ENCODE assay signal across 8 cellular contexts in the genomic region with DNA sequence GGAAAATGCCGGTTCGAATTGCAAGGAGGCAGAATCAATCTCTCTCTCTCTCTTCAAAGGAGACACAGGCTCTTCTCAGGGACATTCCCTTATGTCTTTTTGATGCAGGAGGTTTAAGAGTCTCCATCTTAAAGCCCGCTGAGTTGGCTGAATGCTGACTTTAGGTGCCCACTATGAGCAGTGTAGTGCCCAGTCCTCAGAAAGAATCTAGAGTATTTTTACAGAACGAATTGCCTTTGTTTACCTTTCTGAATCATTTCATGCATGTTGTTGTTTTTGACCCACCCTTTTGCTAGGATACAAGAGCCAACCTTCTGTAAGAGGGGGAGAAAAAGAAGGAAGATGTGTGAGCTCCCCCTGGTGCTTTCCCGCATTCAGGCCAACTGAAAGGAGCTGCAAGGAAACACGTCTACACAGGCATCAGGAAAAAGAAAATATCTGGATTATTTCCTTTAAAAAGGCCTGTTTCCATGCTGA.
DNase-seq lines count a peak whose midpoint lies in the region; ATAC-seq and TF ChIP-seq lines count a peak whose summit lies in the region.

No MANE protein-coding gene starts in this region.

- CTCF ChIA-PET in CD4-positive, alpha-beta T cell (lab: Charles Lee) = no interaction called here

- H3K27ac ChIP-seq in HUES6 (ENCODE audit: low read depth, low read length) (no peak overlapping the region; the same call in 1 of the 2 replicates), RWPE2 (ENCODE audit: poor library complexity, severe bottlenecking) (no peak overlapping the region), osteoblast (ENCODE audit: low read depth, low read length) (no peak overlapping the region)
- no peak overlapping the region for H3K27ac ChIP-seq in CD4-positive, alpha-beta T cell (ENCODE audit: low read depth, low read length)

- peaks cover 20% of the 10 kb centered on the region for H3K4me1 Mint-ChIP-seq in CD4-positive, alpha-beta T cell (ENCODE audit: low read depth)

- peak; percentile 84 for DNase-seq in AG10803 (ENCODE audit: low read depth)
- DNase-seq in RWPE2 (ENCODE audit: low spot score) = no peak
- peak; percentile 25 for DNase-seq in foreskin melanocyte
- peak; percentile 90 for DNase-seq in osteoblast (ENCODE audit: insufficient read length, low spot score, missing footprints)
- DNase-seq in CD4-positive, alpha-beta T cell = no peak
- no peak for DNase-seq in stimulated activated CD4-positive, alpha-beta T cell treated with anti-CD3 and anti-CD28 coated beads, Interleukin-1b, Interleukin-23, amount 100 ng/mL, for 48 hours

- H3K36me3 ChIP-seq in HUES6 (ENCODE audit: control insufficient read depth, insufficient read depth, low read length) (no peaks in the 10 kb centered on the region), RWPE2 (ENCODE audit: low read depth) (no peaks in the 10 kb centered on the region), osteoblast (ENCODE audit: insufficient read depth, low read length) (no peaks in the 10 kb centered on the region)

- H3K27me3 Mint-ChIP-seq in CD4-positive, alpha-beta T cell = peaks cover 57% of the 10 kb centered on the region

- H3K9me3 ChIP-seq in HUES6 (ENCODE audit: control insufficient read depth, insufficient read depth, low read depth, low read length) (no peaks in the 10 kb centered on the region), RWPE2 (ENCODE audit: severe bottlenecking) (no peaks in the 10 kb centered on the region), osteoblast (ENCODE audit: low read depth, low read length) (no peaks in the 10 kb centered on the region)
- H3K9me3 ChIP-seq in CD4-positive, alpha-beta T cell (ENCODE audit: control insufficient read depth, low read length) = no peaks in the 10 kb centered on the region

- H3K4me1 ChIP-seq in HUES6 (ENCODE audit: control insufficient read depth, insufficient read depth, low read length) = peaks cover 34% of the 10 kb centered on the region
- H3K4me1 ChIP-seq in RWPE2 (ENCODE audit: insufficient read depth, poor library complexity, severe bottlenecking) = no peaks in the 10 kb centered on the region
- H3K4me1 ChIP-seq in osteoblast (ENCODE audit: insufficient read depth, low read length) = peaks cover 7% of the 10 kb centered on the region

- peak overlapping the region; percentile 36 for H3K9ac ChIP-seq in HUES6 (ENCODE audit: low read length)

- no peak; the same call in 2 of the 3 replicates for ATAC-seq in RWPE2 (ENCODE audit: low read depth)
- ATAC-seq in CD4-positive, alpha-beta T cell (ENCODE audit: poor library complexity) = no peak
- no peak for ATAC-seq in GM21619 (IDR thresholded peaks at IDR 0.05; ENCODE audit: unreplicated experiment)

- no peak overlapping the region for H3K4me3 Mint-ChIP-seq in CD4-positive, alpha-beta T cell

- H3K9me3 Mint-ChIP-seq in CD4-positive, alpha-beta T cell = no peaks in the 10 kb centered on the region

- no peaks in the 10 kb centered on the region for H3K36me3 Mint-ChIP-seq in CD4-positive, alpha-beta T cell (ENCODE audit: low read depth)

- H3K79me2 ChIP-seq in osteoblast (ENCODE audit: insufficient read depth, low read length) = no peaks in the 10 kb centered on the region

- TF ChIP-seq CTCF in AG10803 (conservative IDR thresholded peaks at IDR 0.05; ENCODE audit: low read length) (peak; percentile 90), RWPE2 (IDR thresholded peaks at IDR 0.05; ENCODE audit: poor library complexity, severe bottlenecking) (peak; percentile 54), osteoblast (IDR thresholded peaks at IDR 0.05; ENCODE audit: extremely low read depth, low read depth, low read length) (peak; percentile 89)
- no peak for TF ChIP-seq CTCF in CD4-positive, alpha-beta T cell (IDR thresholded peaks at IDR 0.05)

- intact Hi-C loops in CD4-positive, alpha-beta T cell (cut with DNase I, micrococcal nuclease) = no loop called here

- H3K27ac Mint-ChIP-seq in CD4-positive, alpha-beta T cell = no peak overlapping the region

- no peak overlapping the region for H2AFZ ChIP-seq in osteoblast (ENCODE audit: low read length)

- H3K4me3 ChIP-seq in AG10803 (ENCODE audit: low read length) = no peak overlapping the region
- peak overlapping the region; percentile 17 for H3K4me3 ChIP-seq in HUES6 (ENCODE audit: low read depth, low read length)
- no peak overlapping the region for H3K4me3 ChIP-seq in RWPE2 (ENCODE audit: severe bottlenecking)
- no peak overlapping the region for H3K4me3 ChIP-seq in osteoblast (ENCODE audit: insufficient read depth, low read length)

- H3K4me2 ChIP-seq in osteoblast (ENCODE audit: insufficient read depth, low read length) = no peak overlapping the region

- H3K27me3 ChIP-seq in HUES6 (ENCODE audit: control insufficient read depth, insufficient read depth, low read length) (peaks cover 10% of the 10 kb centered on the region; the same call in 1 of the 2 replicates), RWPE2 (ENCODE audit: insufficient read depth, poor library complexity, severe bottlenecking) (no peaks in the 10 kb centered on the region), osteoblast (ENCODE audit: insufficient read depth, low read length) (no peaks in the 10 kb centered on the region)
- H3K27me3 ChIP-seq in CD4-positive, alpha-beta T cell (ENCODE audit: control insufficient read depth, insufficient read depth, low read length) = peaks cover 34% of the 10 kb centered on the region

- POLR2A ChIA-PET in CD4-positive, alpha-beta T cell (lab: Charles Lee) = no interaction called here

- no peaks in the 10 kb centered on the region for H4K20me1 ChIP-seq in osteoblast (ENCODE audit: insufficient read depth, low read length)

Comparison
In these comparisons a context has a peak if more than half of its experiments do, and no peak if none do; other contexts are left out.
1. DNase-seq: peak in AG10803 (single experiment), foreskin melanocyte (single experiment) and osteoblast (single experiment); none in RWPE2 (single experiment), CD4-positive, alpha-beta T cell (0 of 10) and stimulated activated CD4-positive, alpha-beta T cell treated with anti-CD3 and anti-CD28 coated beads, Interleukin-1b, Interleukin-23, amount 100 ng/mL, for 48 hours (single experiment).